22 cellular contexts compared by ENCODE assay signal in genomic region chr17:12613566-12613965, GRCh38. TPM values are rescaled to one million over a fixed set of nuclear protein-coding genes. Genes with fewer than 3 reads are reported as not detected.
DNase-seq lines count a peak whose midpoint lies in the region; ATAC-seq, FAIRE-seq and TF ChIP-seq lines count a peak whose summit lies in the region.
"Had no signal": no experiment of that assay in that cellular context is flagged by ENCODE, and none has a peak within 500 bp of the region (broad histone marks: within the 10 kb centered on the region; RNA-seq: fewer than 3 reads in every experiment).

No MANE protein-coding gene starts in this region.

- H3K27ac Mint-ChIP-seq in HFFc6 = peak overlapping the region; percentile 68
- H3K27ac Mint-ChIP-seq: activated B cell treated with CpG ODN at 0.5 μM for 24 hours, CD14-positive monocyte had no signal

- TF ChIP-seq CTCF in A549 (IDR thresholded peaks at IDR 0.05) (no peak), HFFc6 (IDR thresholded peaks at IDR 0.05) (no peak), bronchial epithelial cell (IDR thresholded peaks at IDR 0.05; ENCODE audit: insufficient read depth, low read length, severe bottlenecking) (no peak)

- peaks cover 3% of the 10 kb centered on the region for H3K27me3 Mint-ChIP-seq in HFFc6 (ENCODE audit: insufficient read depth)
- H3K27me3 Mint-ChIP-seq: activated B cell treated with CpG ODN at 0.5 μM for 24 hours had no signal

- TF ChIP-seq RAD21 in A549 (conservative IDR thresholded peaks at IDR 0.05 in 1 of 2, IDR thresholded peaks at IDR 0.05 in 1 of 2) = no peak

- H3K4me3 Mint-ChIP-seq in HFFc6 = peak overlapping the region; percentile 47; the same call in 1 of the 2 replicates
- H3K4me3 Mint-ChIP-seq: activated B cell treated with CpG ODN at 0.5 μM for 24 hours, CD14-positive monocyte had no signal

- POLR2A ChIA-PET in A549 (lab: Yijun Ruan, JAX) = interaction anchor here (0.6 kb wide), 1 partner anchor 197 kb away, joined by 6 read pairs; no protein-coding TSS in a partner anchor

- H3K36me3 ChIP-seq in bronchial epithelial cell (ENCODE audit: control insufficient read depth, insufficient read depth, low read length) = no peaks in the 10 kb centered on the region
- H3K36me3 ChIP-seq: adrenal gland, neutrophil, upper lobe of left lung had no signal

- FAIRE-seq in A549 (lab: Jason Lieb, UNC) (no peak), bronchial epithelial cell (lab: Jason Lieb, UNC) (peak; percentile 43)
- FAIRE-seq: GM19239 had no signal

- peaks cover 8% of the 10 kb centered on the region; the same call in 2 of the 3 replicates for H3K4me1 ChIP-seq in A549
- H3K4me1 ChIP-seq: adrenal gland, upper lobe of left lung had no signal

- H3K4me3 ChIP-seq in A549 (no peak overlapping the region), bronchial epithelial cell (ENCODE audit: low read depth, low read length) (no peak overlapping the region)
- H3K4me3 ChIP-seq: adrenal gland, upper lobe of left lung had no signal

- H3K27me3 ChIP-seq in bronchial epithelial cell (ENCODE audit: control insufficient read depth, insufficient read depth, low read length) = no peaks in the 10 kb centered on the region
- H3K27me3 ChIP-seq: adrenal gland, neutrophil, upper lobe of left lung had no signal

- H3K27ac ChIP-seq in A549 = 0 out of 6 replicates have a peak overlapping the region, but pooled peaks of 1 of the 2 experiments have one; percentile 8
- H3K27ac ChIP-seq: 22Rv1, adrenal gland, neutrophil, upper lobe of left lung had no signal

- TF ChIP-seq EP300 in A549 (IDR thresholded peaks at IDR 0.05) = no peak

- H3K4me1 Mint-ChIP-seq in HFFc6 (ENCODE audit: low read depth) = peaks cover 58% of the 10 kb centered on the region
- H3K4me1 Mint-ChIP-seq: activated B cell treated with CpG ODN at 0.5 μM for 24 hours, CD14-positive monocyte had no signal

- H3K9me3 ChIP-seq in A549 = no peaks in the 10 kb centered on the region
- H3K9me3 ChIP-seq: adrenal gland, neutrophil, upper lobe of left lung had no signal

- peak; percentile 47 to 76; a peak in 4 of 6 replicates for ATAC-seq in A549
- ATAC-seq in HG03460 (IDR thresholded peaks at IDR 0.05; ENCODE audit: unreplicated experiment) = no peak
- no peak for ATAC-seq in HG02884 (IDR thresholded peaks at IDR 0.05; ENCODE audit: unreplicated experiment)
- ATAC-seq: stimulated activated naive CD8-positive, alpha-beta T cell treated with anti-CD3 and anti-CD28 coated beads, Interleukin-15, Interleukin-2, amounts not matched to agents 100 U/mL and 50 U/mL, for 24 hours had no signal

- DNase-seq in A549 (ENCODE audit: low read depth in 1 of 2, low spot score in 1 of 2) (peak in 1 of 2 experiments; percentile 52), HFFc6 (peak; percentile 79), bronchial epithelial cell (ENCODE audit: low read depth) (peak; percentile 37), iris pigment epithelial cell (ENCODE audit: low read depth) (peak; percentile 44), DMS53 treated with DMSO at 0.1 percent for 48 hours (lab: John Stamatoyannopoulos, UW; ENCODE audit: unreplicated experiment) (no peak), globus pallidus (ENCODE audit: low spot score) (no peak)
- DNase-seq: activated B cell treated with CpG ODN at 0.5 μM for 24 hours; adrenal gland; DMS53; NCI-H1694 treated with DMSO at 0.1 percent for 48 hours; retina; Right ventricle myocardium superior; stimulated activated naive CD8-positive, alpha-beta T cell treated with anti-CD3 and anti-CD28 coated beads, Interleukin-15, Interleukin-2, amounts not matched to agents 100 U/mL and 50 U/mL, for 24 hours; upper lobe of left lung had no signal

- 21% methylated on average over 3 of the region's 3 CpGs for WGBS in A549 (ENCODE audit: missing lambda C conversion rate)

- no peak for TF ChIP-seq POLR2A in A549 (IDR thresholded peaks at IDR 0.05; ENCODE audit: low read length)

- H3K4me2 ChIP-seq in A549 = peak overlapping the region; percentile 23; the same call in 2 of the 3 replicates

- peaks cover 7% of the 10 kb centered on the region; the same call in 1 of the 2 replicates for H3K9me3 Mint-ChIP-seq in HFFc6

- CTCF ChIA-PET in A549 (lab: Yijun Ruan, JAX) = interaction anchor here (0.7 to 1.5 kb wide), 2 partner anchors 13 to 54 kb away, joined by 3 read pairs; no protein-coding TSS in a partner anchor

- H3K36me3 Mint-ChIP-seq in HFFc6 (ENCODE audit: low read depth) = peaks cover 18% of the 10 kb centered on the region
- H3K36me3 Mint-ChIP-seq: CD14-positive monocyte had no signal

TF ChIP-seq in A549, 52 proteins besides CTCF, POLR2A, EP300 and RAD21:
- no peak for TF ChIP-seq HOXA7 (CRISPR knock-in tag; IDR thresholded peaks at IDR 0.05)

RNA-seq across cellular contexts. Expression of gene MYOCD, which starts 52.1 kb away (rescaled TPM):
- polyA plus RNA-seq in A549 (2011; rRNA removed) = 8.6 and 12.4 TPM in 2 replicates
- 2.3 and 3.9 TPM in 2 replicates for polyA plus RNA-seq in A549 (2012; cell fraction: cytosol; rRNA removed)
- 5.8 and 7.1 TPM in 2 replicates for polyA plus RNA-seq in A549 (2012; cell fraction: nucleus; rRNA removed)
- 7.1 to 14.2 TPM (median 12.5 TPM) in 3 replicates for polyA plus RNA-seq in A549 (2017; fragmentation: RNase III; extraction: RNeasy Plus Mini Kit Qiagen cat#74134 plus additional on column Dnase treatment)
- polyA minus RNA-seq in A549 (2011; rRNA and poly(A)+ RNA removed) = 19.9 and 22.4 TPM in 2 replicates
- total RNA-seq in HFFc6 (2021; fragmentation: NEBNext Ultra II Directional; extraction: Animal tissue kit (Norgen Biotek cat#: 25700)) = 1 to 10 TPM; 6.5 to 8.5 (median 7.1) TPM
- total RNA-seq in bronchial epithelial cell = under 0.01 TPM in 1 of 2 replicates, not detected in the other
- total RNA-seq: activated CD8-positive, alpha-beta memory T cell treated with anti-CD3 and anti-CD28 coated beads for 36 hours; T-helper 2 cell treated with Interferon-gamma antibody and Interleukin-4, amounts not matched to agents 100 ng/mL and 5 ng/mL, for 36 hours had no signal
- polyA plus RNA-seq: CD14-positive monocyte had no signal

Comparison
In these comparisons a context has a peak if more than half of its experiments do, and no peak if none do; other contexts are left out.
1. ATAC-seq: peak in A549 (2 of 2); none in HG03460 (single experiment) and HG02884 (single experiment).
2. DNase-seq: peak in HFFc6 (single experiment), bronchial epithelial cell (single experiment) and iris pigment epithelial cell (single experiment); none in DMS53 treated with DMSO at 0.1 percent for 48 hours (single experiment) and globus pallidus (single experiment).